In genomic region chr10:70379581-70380176, GRCh38 we compare ENCODE assay signal across 9 cellular contexts. TPM values are rescaled to one million over a fixed set of nuclear protein-coding genes. Genes with fewer than 3 reads are reported as not detected.
DNase-seq lines count a peak whose midpoint lies in the region; TF ChIP-seq lines count a peak whose summit lies in the region.
"Had no signal": no experiment of that assay in that cellular context is flagged by ENCODE, and none has a peak within 500 bp of the region (broad histone marks: within the 10 kb centered on the region; RNA-seq: fewer than 3 reads in every experiment).

No MANE protein-coding gene starts in this region.

- H3K27ac Mint-ChIP-seq in activated naive CD4-positive, alpha-beta T cell treated with anti-CD3 and anti-CD28 coated beads for 36 hours: no peak overlapping the region
- H3K27ac Mint-ChIP-seq: T-helper 2 cell treated with Interferon-gamma antibody and Interleukin-4, amounts not matched to agents 5 μg/mL and 100 μg/mL, for 36 hours had no signal

- no peak overlapping the region for H3K4me3 Mint-ChIP-seq in activated naive CD4-positive, alpha-beta T cell treated with anti-CD3 and anti-CD28 coated beads for 36 hours

- intact Hi-C loops in activated naive CD4-positive, alpha-beta T cell treated with anti-CD3 and anti-CD28 coated beads for 36 hours (cut with micrococcal nuclease): loop anchor here (1.0 to 10.0 kb wide), 2 partner anchors 163 to 375 kb away; no protein-coding TSS in a partner anchor
- intact Hi-C loops in esophagus squamous epithelium (cut with DNase I) (no loop called here), posterior cingulate gyrus (cut with DNase I) (loop anchor here (5.0 kb wide), 1 partner anchor 147 kb away; the partner anchor contains the start of gene PPA1)

- H3K4me3 ChIP-seq in esophagus squamous epithelium: no peak overlapping the region

- H3K27me3 Mint-ChIP-seq in activated naive CD4-positive, alpha-beta T cell treated with anti-CD3 and anti-CD28 coated beads for 36 hours (ENCODE audit: low read depth): peaks cover 2% of the 10 kb centered on the region

- DNase-seq in activated naive CD4-positive, alpha-beta T cell treated with anti-CD3 and anti-CD28 coated beads for 36 hours: peak; percentile 35
- DNase-seq in activated naive CD4-positive, alpha-beta T cell (lab: John Stamatoyannopoulos, UW): no peak
- peak; percentile 3 for DNase-seq in NCI-H69 (lab: John Stamatoyannopoulos, UW)
- DNase-seq in esophagus squamous epithelium (lab: John Stamatoyannopoulos, UW): no peak
- DNase-seq in stimulated activated CD8-positive, alpha-beta memory T cell treated with anti-CD3 and anti-CD28 coated beads, Interleukin-4, amount 100 ng/mL, for 48 hours: peak; percentile 36
- no peak for DNase-seq in activated T-cell treated with anti-CD3 and anti-CD28 coated beads, Interleukin-2, amount 50 U/mL, for 48 hours
- DNase-seq in posterior cingulate gyrus: no peak
- DNase-seq in epidermal melanocyte (ENCODE audit: insufficient read length, low spot score): no peak

- H3K36me3 ChIP-seq in esophagus squamous epithelium: no peaks in the 10 kb centered on the region

- peaks cover 0 to 3% (median 0%) of the 10 kb centered on the region in 3 donors for H3K9me3 ChIP-seq in esophagus squamous epithelium

- H3K27ac ChIP-seq in esophagus squamous epithelium: no peak overlapping the region

- WGBS in esophagus squamous epithelium, 2 donors: 80 to 85% methylated on average over 8 to 10 of the region's 14 CpGs

- peaks cover 0 to 9% (median 0%) of the 10 kb centered on the region in 4 donors for H3K27me3 ChIP-seq in esophagus squamous epithelium

- TF ChIP-seq POLR2A in esophagus squamous epithelium (IDR thresholded peaks at IDR 0.05): no peak

- no peaks in the 10 kb centered on the region for H3K36me3 Mint-ChIP-seq in activated naive CD4-positive, alpha-beta T cell treated with anti-CD3 and anti-CD28 coated beads for 36 hours (ENCODE audit: low read depth)

- H3K4me1 ChIP-seq in esophagus squamous epithelium: peaks cover 9 to 43% (median 13%) of the 10 kb centered on the region in 3 donors

- TF ChIP-seq CTCF in esophagus squamous epithelium (IDR thresholded peaks at IDR 0.05): peak in 5 of 6 experiments; percentile 27 to 73 (median 41)

- CTCF ChIA-PET in activated naive CD4-positive, alpha-beta T cell treated with anti-CD3 and anti-CD28 coated beads for 36 hours (lab: Charles Lee): interaction anchor here (0.6 to 2.7 kb wide), 22 partner anchors 10 to 423 kb away, joined by 3 to 11 read pairs (median 4); partner anchors contain the start of genes EIF4EBP2 and SAR1A

- H3K9me3 Mint-ChIP-seq in activated naive CD4-positive, alpha-beta T cell treated with anti-CD3 and anti-CD28 coated beads for 36 hours: peaks cover 4% of the 10 kb centered on the region

- H3K4me1 Mint-ChIP-seq in activated naive CD4-positive, alpha-beta T cell treated with anti-CD3 and anti-CD28 coated beads for 36 hours (ENCODE audit: low read depth): peaks cover 9% of the 10 kb centered on the region

RNA-seq across cellular contexts. Expression of gene LRRC20, which starts 2.7 kb away (rescaled TPM):
- total RNA-seq in activated naive CD4-positive, alpha-beta T cell treated with anti-CD3 and anti-CD28 coated beads for 36 hours: 10 to 100 TPM in 1 of 2 experiments, 1 to 10 TPM in 1; 8.6 to 10.7 TPM
- 1 to 10 TPM; 2.8 to 5.3 (median 4.7) TPM for total RNA-seq in esophagus squamous epithelium

RNA-seq across cellular contexts. Expression of gene EIF4EBP2, which starts 24.3 kb away (rescaled TPM):
- total RNA-seq in activated naive CD4-positive, alpha-beta T cell treated with anti-CD3 and anti-CD28 coated beads for 36 hours: 10 to 100 TPM; 20.0 to 21.0 TPM
- total RNA-seq in esophagus squamous epithelium: 10 to 100 TPM; 34.5 to 57.2 (median 43.2) TPM

Comparison
In these comparisons a context has a peak if more than half of its experiments do, and no peak if none do; other contexts are left out.
1. DNase-seq: peak in activated naive CD4-positive, alpha-beta T cell treated with anti-CD3 and anti-CD28 coated beads for 36 hours (single experiment), NCI-H69 (single experiment) and stimulated activated CD8-positive, alpha-beta memory T cell treated with anti-CD3 and anti-CD28 coated beads, Interleukin-4, amount 100 ng/mL, for 48 hours (single experiment); none in activated naive CD4-positive, alpha-beta T cell (0 of 4), esophagus squamous epithelium (single experiment), activated T-cell treated with anti-CD3 and anti-CD28 coated beads, Interleukin-2, amount 50 U/mL, for 48 hours (0 of 2), posterior cingulate gyrus (0 of 10) and epidermal melanocyte (single experiment).